Comparison of ENCODE assay signal across 1 cellular context in genomic region chr10:12387561-12388210, GRCh38.
TF ChIP-seq lines count a peak whose summit lies in the region.

No MANE protein-coding gene starts in this region.

TF ChIP-seq in WTC11, 78 proteins besides CTCF, POLR2A, EP300 and RAD21 (continued from another document):
- TF ChIP-seq, protein P1, sequence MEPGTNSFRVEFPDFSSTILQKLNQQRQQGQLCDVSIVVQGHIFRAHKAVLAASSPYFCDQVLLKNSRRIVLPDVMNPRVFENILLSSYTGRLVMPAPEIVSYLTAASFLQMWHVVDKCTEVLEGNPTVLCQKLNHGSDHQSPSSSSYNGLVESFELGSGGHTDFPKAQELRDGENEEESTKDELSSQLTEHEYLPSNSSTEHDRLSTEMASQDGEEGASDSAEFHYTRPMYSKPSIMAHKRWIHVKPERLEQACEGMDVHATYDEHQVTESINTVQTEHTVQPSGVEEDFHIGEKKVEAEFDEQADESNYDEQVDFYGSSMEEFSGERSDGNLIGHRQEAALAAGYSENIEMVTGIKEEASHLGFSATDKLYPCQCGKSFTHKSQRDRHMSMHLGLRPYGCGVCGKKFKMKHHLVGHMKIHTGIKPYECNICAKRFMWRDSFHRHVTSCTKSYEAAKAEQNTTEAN (CRISPR knock-in tag; IDR thresholded peaks at IDR 0.05): no peak
- TF ChIP-seq NFE2L1 (CRISPR knock-in tag; IDR thresholded peaks at IDR 0.05): no peak
- no peak for TF ChIP-seq NR1H2 (CRISPR knock-in tag; IDR thresholded peaks at IDR 0.05)
- TF ChIP-seq ZNF671 (CRISPR knock-in tag; IDR thresholded peaks at IDR 0.05): no peak
- TF ChIP-seq HMGA2 (CRISPR knock-in tag; IDR thresholded peaks at IDR 0.05): no peak
- TF ChIP-seq, protein P2, sequence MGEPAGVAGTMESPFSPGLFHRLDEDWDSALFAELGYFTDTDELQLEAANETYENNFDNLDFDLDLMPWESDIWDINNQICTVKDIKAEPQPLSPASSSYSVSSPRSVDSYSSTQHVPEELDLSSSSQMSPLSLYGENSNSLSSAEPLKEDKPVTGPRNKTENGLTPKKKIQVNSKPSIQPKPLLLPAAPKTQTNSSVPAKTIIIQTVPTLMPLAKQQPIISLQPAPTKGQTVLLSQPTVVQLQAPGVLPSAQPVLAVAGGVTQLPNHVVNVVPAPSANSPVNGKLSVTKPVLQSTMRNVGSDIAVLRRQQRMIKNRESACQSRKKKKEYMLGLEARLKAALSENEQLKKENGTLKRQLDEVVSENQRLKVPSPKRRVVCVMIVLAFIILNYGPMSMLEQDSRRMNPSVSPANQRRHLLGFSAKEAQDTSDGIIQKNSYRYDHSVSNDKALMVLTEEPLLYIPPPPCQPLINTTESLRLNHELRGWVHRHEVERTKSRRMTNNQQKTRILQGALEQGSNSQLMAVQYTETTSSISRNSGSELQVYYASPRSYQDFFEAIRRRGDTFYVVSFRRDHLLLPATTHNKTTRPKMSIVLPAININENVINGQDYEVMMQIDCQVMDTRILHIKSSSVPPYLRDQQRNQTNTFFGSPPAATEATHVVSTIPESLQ (CRISPR knock-in tag; IDR thresholded peaks at IDR 0.05): no peak
- TF ChIP-seq, protein P3, sequence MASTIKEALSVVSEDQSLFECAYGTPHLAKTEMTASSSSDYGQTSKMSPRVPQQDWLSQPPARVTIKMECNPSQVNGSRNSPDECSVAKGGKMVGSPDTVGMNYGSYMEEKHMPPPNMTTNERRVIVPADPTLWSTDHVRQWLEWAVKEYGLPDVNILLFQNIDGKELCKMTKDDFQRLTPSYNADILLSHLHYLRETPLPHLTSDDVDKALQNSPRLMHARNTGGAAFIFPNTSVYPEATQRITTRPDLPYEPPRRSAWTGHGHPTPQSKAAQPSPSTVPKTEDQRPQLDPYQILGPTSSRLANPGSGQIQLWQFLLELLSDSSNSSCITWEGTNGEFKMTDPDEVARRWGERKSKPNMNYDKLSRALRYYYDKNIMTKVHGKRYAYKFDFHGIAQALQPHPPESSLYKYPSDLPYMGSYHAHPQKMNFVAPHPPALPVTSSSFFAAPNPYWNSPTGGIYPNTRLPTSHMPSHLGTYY (CRISPR knock-in tag; IDR thresholded peaks at IDR 0.05): no peak
